In the genomic region with DNA sequence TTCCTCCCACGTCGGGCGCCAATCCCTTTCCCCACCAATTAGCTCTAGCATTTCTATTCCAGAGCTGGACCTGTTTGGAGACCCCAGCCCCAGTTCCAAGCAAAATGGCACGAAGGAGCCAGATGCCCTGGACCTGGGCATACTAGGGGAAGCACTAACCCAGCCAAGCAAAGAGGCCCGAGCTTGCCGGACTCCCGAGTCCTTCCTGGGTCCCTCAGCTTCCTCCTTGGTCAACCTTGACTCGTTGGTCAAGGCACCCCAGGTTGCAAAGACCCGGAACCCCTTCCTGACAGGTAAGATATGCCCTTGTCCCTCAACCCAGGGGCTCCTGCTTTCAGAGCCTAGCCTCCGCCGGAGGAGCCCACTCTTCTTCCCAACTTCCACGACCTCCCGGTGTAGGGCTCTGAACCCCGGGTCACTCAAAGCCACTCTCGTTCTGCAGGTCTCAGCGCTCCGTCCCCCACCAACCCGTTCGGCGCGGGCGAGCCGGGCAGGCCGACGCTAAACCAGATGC, we compare ENCODE assay signal across 8 cellular contexts. TPM values are rescaled to one million over a fixed set of nuclear protein-coding genes. Genes with fewer than 3 reads are reported as not detected.
A peak's percentile ranks its signal among the peaks of the same experiment; 100 is the strongest.
DNase-seq lines count a peak whose midpoint lies in the region; ATAC-seq and TF ChIP-seq lines count a peak whose summit lies in the region.

No MANE protein-coding gene starts in this region.

- WGBS in iPS DF 6.9 (ENCODE audit: insufficient coverage, insufficient read length), result no CpG with 5 or more reads among the region's 25 CpGs

- peaks cover 14% of the 10 kb centered on the region for H3K27me3 Mint-ChIP-seq in WTC11 (ENCODE audit: low read depth)
- H3K27me3 Mint-ChIP-seq in stimulated activated memory B cell treated with anti-CD40 and anti-IgM and Interleukin-4, amounts not matched to agents 10 μg/mL and 1 μg/mL and 100 μg/mL, for 72 hours, result peaks cover 15% of the 10 kb centered on the region

- H3K36me3 ChIP-seq in H7 (replicated peaks; ENCODE audit: control insufficient read depth, insufficient read depth, low read length) (no peaks in the 10 kb centered on the region; the same call in 1 of the 2 replicates), iPS DF 6.9 (ENCODE audit: control insufficient read depth, insufficient read depth, low read length) (peaks cover 4% of the 10 kb centered on the region; the same call in 1 of the 2 replicates)

- ATAC-seq in WTC11 (no peak), HG03457 (IDR thresholded peaks at IDR 0.05; ENCODE audit: unreplicated experiment) (no peak)
- ATAC-seq in stimulated activated memory B cell treated with anti-CD40 and anti-IgM and Interleukin-4, amounts not matched to agents 10 μg/mL and 1 μg/mL and 100 μg/mL, for 72 hours, result no peak

- no peaks in the 10 kb centered on the region for H3K9me3 ChIP-seq in iPS DF 6.9 (ENCODE audit: control insufficient read depth, insufficient read depth, low read length)

- H3K4me1 Mint-ChIP-seq in WTC11, result peaks cover 28% of the 10 kb centered on the region
- H3K4me1 Mint-ChIP-seq in stimulated activated memory B cell treated with anti-CD40 and anti-IgM and Interleukin-4, amounts not matched to agents 10 μg/mL and 1 μg/mL and 100 μg/mL, for 72 hours, result peaks cover 31% of the 10 kb centered on the region

- peak overlapping the region; percentile 73 for H3K4me3 Mint-ChIP-seq in WTC11
- peak overlapping the region; percentile 81 for H3K4me3 Mint-ChIP-seq in stimulated activated memory B cell treated with anti-CD40 and anti-IgM and Interleukin-4, amounts not matched to agents 10 μg/mL and 1 μg/mL and 100 μg/mL, for 72 hours

- TF ChIP-seq CTCF in WTC11 (IDR thresholded peaks at IDR 0.05), result no peak

- peak overlapping the region; percentile 64 for H3K4me3 ChIP-seq in H7 (ENCODE audit: insufficient read depth, low read depth, low read length)
- H3K4me3 ChIP-seq in iPS DF 6.9 (ENCODE audit: low read length), result peak overlapping the region; percentile 71; the same call in 1 of the 2 replicates

- H3K27me3 ChIP-seq in H7 (ENCODE audit: control insufficient read depth, insufficient read depth, low read length), result peaks cover 11% of the 10 kb centered on the region
- H3K27me3 ChIP-seq in iPS DF 6.9 (ENCODE audit: control insufficient read depth, insufficient read depth, low read length), result no peaks in the 10 kb centered on the region

- peaks cover 9% of the 10 kb centered on the region; the same call in 1 of the 2 replicates for H3K36me3 Mint-ChIP-seq in WTC11
- no peaks in the 10 kb centered on the region for H3K36me3 Mint-ChIP-seq in stimulated activated memory B cell treated with anti-CD40 and anti-IgM and Interleukin-4, amounts not matched to agents 10 μg/mL and 1 μg/mL and 100 μg/mL, for 72 hours

- CTCF ChIA-PET in WTC11 (lab: Charles Lee), result interaction anchor here (0.5 to 4.4 kb wide), 22 partner anchors 9 to 384 kb away, joined by 3 to 40 read pairs (median 6); a partner anchor contains a TSS

- POLR2A ChIA-PET in WTC11 (lab: Charles Lee), result interaction anchor here (1.0 to 1.5 kb wide), 2 partner anchors 9 to 19 kb away, joined by 5 to 8 read pairs; a partner anchor contains a TSS

- no peaks in the 10 kb centered on the region for H3K9me3 Mint-ChIP-seq in WTC11
- H3K9me3 Mint-ChIP-seq in stimulated activated memory B cell treated with anti-CD40 and anti-IgM and Interleukin-4, amounts not matched to agents 10 μg/mL and 1 μg/mL and 100 μg/mL, for 72 hours, result no peaks in the 10 kb centered on the region

- no peak overlapping the region for H3K27ac Mint-ChIP-seq in WTC11
- H3K27ac Mint-ChIP-seq in stimulated activated memory B cell treated with anti-CD40 and anti-IgM and Interleukin-4, amounts not matched to agents 10 μg/mL and 1 μg/mL and 100 μg/mL, for 72 hours, result peak overlapping the region; percentile 81

- H3K27ac ChIP-seq in iPS DF 6.9 (ENCODE audit: low read length), result no peak overlapping the region

- H3K4me1 ChIP-seq in iPS DF 6.9 (ENCODE audit: control insufficient read depth, insufficient read depth, low read length), result peaks cover 3% of the 10 kb centered on the region; the same call in 1 of the 2 replicates

- DNase-seq in H7 (no peak), WTC11 (ENCODE audit: low spot score) (no peak), iPS DF 6.9 (ENCODE audit: low read depth, low spot score) (no peak), Ammon's horn (ENCODE audit: low spot score) (no peak), DMS 273 (lab: John Stamatoyannopoulos, UW; ENCODE audit: unreplicated experiment) (no peak), pons (ENCODE audit: low spot score) (no peak)

TF ChIP-seq in WTC11, 78 proteins besides CTCF, POLR2A, EP300 and RAD21:
- peak; percentile 24; the same call in 1 of the 2 replicates for TF ChIP-seq TP53 (CRISPR knock-in tag; IDR thresholded peaks at IDR 0.05)
- TF ChIP-seq, protein P1, sequence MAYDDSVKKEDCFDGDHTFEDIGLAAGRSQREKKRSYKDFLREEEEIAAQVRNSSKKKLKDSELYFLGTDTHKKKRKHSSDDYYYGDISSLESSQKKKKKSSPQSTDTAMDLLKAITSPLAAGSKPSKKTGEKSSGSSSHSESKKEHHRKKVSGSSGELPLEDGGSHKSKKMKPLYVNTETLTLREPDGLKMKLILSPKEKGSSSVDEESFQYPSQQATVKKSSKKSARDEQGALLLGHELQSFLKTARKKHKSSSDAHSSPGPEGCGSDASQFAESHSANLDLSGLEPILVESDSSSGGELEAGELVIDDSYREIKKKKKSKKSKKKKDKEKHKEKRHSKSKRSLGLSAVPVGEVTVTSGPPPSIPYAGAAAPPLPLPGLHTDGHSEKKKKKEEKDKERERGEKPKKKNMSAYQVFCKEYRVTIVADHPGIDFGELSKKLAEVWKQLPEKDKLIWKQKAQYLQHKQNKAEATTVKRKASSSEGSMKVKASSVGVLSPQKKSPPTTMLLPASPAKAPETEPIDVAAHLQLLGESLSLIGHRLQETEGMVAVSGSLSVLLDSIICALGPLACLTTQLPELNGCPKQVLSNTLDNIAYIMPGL (CRISPR knock-in tag; IDR thresholded peaks at IDR 0.05), result no peak
- TF ChIP-seq FOXK1 (CRISPR knock-in tag; IDR thresholded peaks at IDR 0.05), result no peak

RNA-seq across cellular contexts. Expression of a gene that starts 5.5 kb away (rescaled TPM):
- total RNA-seq in H7 (2014; rRNA removed; shearing (Covaris generic)), result 31.0 and 42.6 TPM in 2 replicates
- 24.6 to 30.6 TPM (median 26.3 TPM) in 3 replicates for total RNA-seq in WTC11 (2021)

RNA-seq across cellular contexts. Expression of a gene that starts 8.9 kb away (rescaled TPM):
- 0.07 and 0.87 TPM in 2 replicates for total RNA-seq in H7 (2014; rRNA removed; shearing (Covaris generic))
- total RNA-seq in WTC11 (2021), result 6.9 to 8.8 TPM (median 8.1 TPM) in 3 replicates

RNA-seq across cellular contexts. Expression of a gene that starts 19.1 kb away (rescaled TPM):
- total RNA-seq in H7 (2014; rRNA removed; shearing (Covaris generic)), result 1.5 and 1.9 TPM in 2 replicates
- total RNA-seq in WTC11 (2021), result 5.4 to 6.7 TPM (median 6.2 TPM) in 3 replicates

RNA-seq across cellular contexts. Expression of a gene that starts 33.2 kb away (rescaled TPM):
- total RNA-seq in H7 (2014; rRNA removed; shearing (Covaris generic)), result 0.62 and 3.2 TPM in 2 replicates
- total RNA-seq in WTC11 (2021), result 5.7 to 6.9 TPM (median 6.6 TPM) in 3 replicates
